ENCODE assay signal across 22 cellular contexts in the genomic region with DNA sequence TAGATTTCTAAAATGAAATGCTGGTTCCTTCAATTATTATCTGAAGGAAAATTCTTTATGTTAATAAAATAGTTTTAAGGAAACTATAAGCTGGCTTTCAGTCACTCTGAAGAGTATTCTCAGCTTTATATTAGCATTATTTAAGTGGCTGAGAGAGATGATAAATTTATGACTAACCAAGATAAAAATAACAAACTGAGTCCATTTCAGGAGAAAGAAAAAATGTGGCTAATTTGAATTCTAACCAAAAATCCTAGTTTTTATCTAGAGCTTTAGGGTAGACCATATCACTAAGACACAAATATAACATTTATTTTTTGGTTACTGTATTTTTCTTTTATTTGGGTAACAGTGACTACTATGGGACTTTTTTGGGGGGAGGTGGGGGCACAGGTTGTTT.
"Had no signal": no experiment of that assay in that cellular context is flagged by ENCODE, and none has a peak within 500 bp of the region (broad histone marks: within the 10 kb centered on the region; RNA-seq: fewer than 3 reads in every experiment).

No MANE protein-coding gene starts in this region.

- H3K27me3 ChIP-seq: body of pancreas, colonic mucosa, gastroesophageal sphincter, heart right ventricle, ovary, sigmoid colon, transverse colon, vagina had no signal

- H3K9me3 ChIP-seq: body of pancreas, colonic mucosa, gastroesophageal sphincter, heart right ventricle, left ventricle myocardium inferior, ovary, sigmoid colon, transverse colon, vagina had no signal

- H3K36me3 ChIP-seq: colonic mucosa, ovary had no signal

- DNase-seq: activated CD4-positive, alpha-beta memory T cell treated with anti-CD3 and anti-CD28 coated beads, Interleukin-2, amount 10 ng/mL, durations not matched to agents 7 days and 5 days; activated CD4-positive, alpha-beta T cell treated with anti-CD3 and anti-CD28 coated beads for 48 hours; activated CD4-positive, CD25-positive, alpha-beta regulatory T cell; activated naive CD4-positive, alpha-beta T cell treated with anti-CD3 and anti-CD28 coated beads for 36 hours; activated T-cell treated with anti-CD3 and anti-CD28 coated beads, Interleukin-2, amount 50 U/mL, for 1 hour; body of pancreas; central memory CD4-positive, alpha-beta T cell; colonic mucosa; heart right ventricle; immature natural killer cell; kidney glomerular epithelial cell; left ventricle myocardium inferior; ovary; sigmoid colon; stimulated activated CD4-positive, alpha-beta T cell treated with anti-CD3 and anti-CD28 coated beads, Interleukin-12 subunit alpha, Interleukin-12 subunit beta, amount 100 ng/mL, for 4 hours; stimulated activated CD4-positive, alpha-beta T cell treated with anti-CD3 and anti-CD28 coated beads, Interleukin-1b, Interleukin-23, amount 100 ng/mL, for 48 hours; stimulated activated naive CD4-positive, alpha-beta T cell treated with Interleukin-2 at 50 U/mL for 16 hours; T-cell; T1000; transverse colon had no signal

- H3K4me3 ChIP-seq: body of pancreas, colonic mucosa, gastroesophageal sphincter, ovary, sigmoid colon, transverse colon, vagina had no signal

- H3K4me1 ChIP-seq: colonic mucosa, transverse colon had no signal

- H3K27ac ChIP-seq: body of pancreas, colonic mucosa, gastroesophageal sphincter, heart right ventricle, ovary, sigmoid colon, transverse colon, vagina had no signal
